ENCODE assay signal across 19 cellular contexts in the genomic region with DNA sequence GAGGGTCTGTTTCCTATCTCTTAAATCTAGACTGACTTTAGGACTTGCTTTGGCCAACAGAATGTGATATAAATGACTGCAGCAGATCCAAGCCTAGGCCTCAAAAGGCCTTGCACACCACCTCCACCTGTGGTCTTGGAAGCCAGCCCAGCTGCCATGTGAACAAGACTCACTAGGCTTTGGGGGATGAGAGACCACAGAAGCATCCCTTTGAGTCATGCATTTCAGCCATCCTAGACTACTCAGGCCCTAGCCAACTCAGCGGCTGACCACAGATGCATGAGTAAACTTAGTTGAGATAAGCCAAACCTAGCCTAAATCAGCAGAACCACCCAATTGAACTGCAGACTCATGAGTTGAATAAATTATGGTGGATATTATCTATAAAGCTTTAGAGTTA.
DNase-seq lines count a peak whose midpoint lies in the region; ATAC-seq and TF ChIP-seq lines count a peak whose summit lies in the region.
"Had no signal": no experiment of that assay in that cellular context is flagged by ENCODE, and none has a peak within 500 bp of the region (broad histone marks: within the 10 kb centered on the region; RNA-seq: fewer than 3 reads in every experiment).

No MANE protein-coding gene starts in this region.

- H3K27ac ChIP-seq in foreskin keratinocyte (no peak overlapping the region), ascending aorta (no peak overlapping the region)
- H3K27ac ChIP-seq: BLaER1, gastrocnemius medialis, right atrium auricular region had no signal

- TF ChIP-seq CTCF in foreskin keratinocyte (conservative IDR thresholded peaks at IDR 0.05) (no peak), ascending aorta (IDR thresholded peaks at IDR 0.05) (no peak)

- H3K4me1 ChIP-seq in adipocyte (ENCODE audit: control insufficient read depth, insufficient read depth, low read length) (peaks cover 10% of the 10 kb centered on the region), foreskin keratinocyte (peaks cover 3% of the 10 kb centered on the region), ascending aorta (no peaks in the 10 kb centered on the region)
- H3K4me1 ChIP-seq: BLaER1, gastrocnemius medialis, right atrium auricular region had no signal

- H3K27me3 ChIP-seq in adipocyte (replicated peaks; ENCODE audit: control insufficient read depth, insufficient read depth, low read length) (no peaks in the 10 kb centered on the region), foreskin keratinocyte (no peaks in the 10 kb centered on the region), ascending aorta (no peaks in the 10 kb centered on the region)
- H3K27me3 ChIP-seq: BLaER1, gastrocnemius medialis, right atrium auricular region had no signal

- H3K4me3 ChIP-seq in adipocyte (ENCODE audit: low read length) (no peak overlapping the region), ascending aorta (no peak overlapping the region)
- H3K4me3 ChIP-seq: BLaER1, gastrocnemius medialis, right atrium auricular region had no signal

- no peak overlapping the region for H3K9ac ChIP-seq in adipocyte (ENCODE audit: low read length)
- H3K9ac ChIP-seq: BLaER1 had no signal

- DNase-seq in AG08396 (ENCODE audit: low spot score) (peak; percentile 61), HS-27A (ENCODE audit: low read depth) (peak; percentile 22), adipocyte (ENCODE audit: low read depth) (peak; percentile 52), foreskin keratinocyte (peak; percentile 93 to 97), SIG-M5 treated with dmso at 0.1 percent for 504 hours (lab: John Stamatoyannopoulos, UW; ENCODE audit: unreplicated experiment) (no peak), ascending aorta (ENCODE audit: low spot score in 2 of 2) (no peak), DMS114 treated with DMSO at 0.1 percent for 48 hours (lab: John Stamatoyannopoulos, UW; ENCODE audit: unreplicated experiment) (no peak)
- DNase-seq: activated CD8-positive, alpha-beta memory T cell treated with anti-CD3 and anti-CD28 coated beads, Interleukin-2, amount 50 U/mL, for 4 hours; activated naive CD8-positive, alpha-beta T cell treated with anti-CD3 and anti-CD28 coated beads, Interleukin-2, amount 10 ng/mL, durations not matched to agents 7 days and 5 days; gastrocnemius medialis; naive thymus-derived CD4-positive, alpha-beta T cell; NCI-H1694; NCI-H82; stimulated activated CD4-positive, alpha-beta T cell treated with anti-CD3 and anti-CD28 coated beads, Interleukin-4, amount 100 ng/mL, for 4 hours; stimulated activated naive CD8-positive, alpha-beta T cell treated with anti-CD3 and anti-CD28 coated beads, Interleukin-15, Interleukin-2, amounts not matched to agents 100 U/mL and 50 U/mL, for 24 hours had no signal

- no peaks in the 10 kb centered on the region for H3K36me3 ChIP-seq in adipocyte (ENCODE audit: control insufficient read depth, insufficient read depth, low read length, severe bottlenecking)
- no peaks in the 10 kb centered on the region for H3K36me3 ChIP-seq in ascending aorta
- H3K36me3 ChIP-seq: BLaER1, gastrocnemius medialis, right atrium auricular region had no signal

- ATAC-seq in foreskin keratinocyte = peak; percentile 99
- ATAC-seq in HG03039 (IDR thresholded peaks at IDR 0.05; ENCODE audit: unreplicated experiment) = no peak
- ATAC-seq: gastrocnemius medialis; naive thymus-derived CD4-positive, alpha-beta T cell; stimulated activated naive CD8-positive, alpha-beta T cell treated with anti-CD3 and anti-CD28 coated beads, Interleukin-15, Interleukin-2, amounts not matched to agents 100 U/mL and 50 U/mL, for 24 hours; WTC11 had no signal

- intact Hi-C loops in ascending aorta (cut with DNase I) = no loop called here

- H3K9me3 ChIP-seq in adipocyte (ENCODE audit: control insufficient read depth, low read length) (no peaks in the 10 kb centered on the region), ascending aorta (no peaks in the 10 kb centered on the region)
- H3K9me3 ChIP-seq: BLaER1, gastrocnemius medialis had no signal

Comparison
In these comparisons a context has a peak if more than half of its experiments do, and no peak if none do; other contexts are left out.
1. DNase-seq: peak in AG08396 (single experiment), HS-27A (single experiment), adipocyte (single experiment) and foreskin keratinocyte (2 of 2); none in SIG-M5 treated with dmso at 0.1 percent for 504 hours (single experiment), ascending aorta (0 of 2) and DMS114 treated with DMSO at 0.1 percent for 48 hours (single experiment).